ENCODE assay signal across 2 cellular contexts in the genomic region with DNA sequence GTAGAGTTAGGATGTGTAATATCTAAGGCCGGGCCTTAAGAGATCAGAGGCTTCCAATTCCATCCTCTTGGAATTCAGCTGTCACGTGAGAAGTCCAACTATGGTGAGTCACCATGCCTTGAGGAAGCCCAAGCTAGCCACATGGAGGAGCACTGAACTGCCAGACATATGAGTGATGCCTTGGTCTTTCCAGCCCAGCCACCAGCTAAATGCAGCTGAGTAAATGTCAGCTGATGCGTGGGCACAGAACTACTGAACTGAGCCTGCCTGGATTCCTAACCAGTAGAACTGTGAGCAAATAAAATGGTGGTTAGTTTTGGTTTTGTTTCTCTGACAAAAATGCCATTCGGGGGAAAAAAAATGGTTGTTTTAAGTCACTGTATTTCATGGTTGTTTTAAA.
TF ChIP-seq lines count a peak whose summit lies in the region.

No MANE protein-coding gene starts in this region.

TF ChIP-seq in HCT116, 20 proteins besides CTCF, POLR2A, EP300 and RAD21 (continued from another document):
- TF ChIP-seq, protein P1, sequence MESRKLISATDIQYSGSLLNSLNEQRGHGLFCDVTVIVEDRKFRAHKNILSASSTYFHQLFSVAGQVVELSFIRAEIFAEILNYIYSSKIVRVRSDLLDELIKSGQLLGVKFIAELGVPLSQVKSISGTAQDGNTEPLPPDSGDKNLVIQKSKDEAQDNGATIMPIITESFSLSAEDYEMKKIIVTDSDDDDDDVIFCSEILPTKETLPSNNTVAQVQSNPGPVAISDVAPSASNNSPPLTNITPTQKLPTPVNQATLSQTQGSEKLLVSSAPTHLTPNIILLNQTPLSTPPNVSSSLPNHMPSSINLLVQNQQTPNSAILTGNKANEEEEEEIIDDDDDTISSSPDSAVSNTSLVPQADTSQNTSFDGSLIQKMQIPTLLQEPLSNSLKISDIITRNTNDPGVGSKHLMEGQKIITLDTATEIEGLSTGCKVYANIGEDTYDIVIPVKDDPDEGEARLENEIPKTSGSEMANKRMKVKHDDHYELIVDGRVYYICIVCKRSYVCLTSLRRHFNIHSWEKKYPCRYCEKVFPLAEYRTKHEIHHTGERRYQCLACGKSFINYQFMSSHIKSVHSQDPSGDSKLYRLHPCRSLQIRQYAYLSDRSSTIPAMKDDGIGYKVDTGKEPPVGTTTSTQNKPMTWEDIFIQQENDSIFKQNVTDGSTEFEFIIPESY (IDR thresholded peaks at IDR 0.05; ENCODE audit: extremely low read depth, insufficient replicate concordance, low read length) = no peak
- no peak; the same call in 1 of the 2 replicates for TF ChIP-seq POLR2AphosphoS5 (IDR thresholded peaks at IDR 0.05; ENCODE audit: low read depth, low read length)
- TF ChIP-seq, protein P2, sequence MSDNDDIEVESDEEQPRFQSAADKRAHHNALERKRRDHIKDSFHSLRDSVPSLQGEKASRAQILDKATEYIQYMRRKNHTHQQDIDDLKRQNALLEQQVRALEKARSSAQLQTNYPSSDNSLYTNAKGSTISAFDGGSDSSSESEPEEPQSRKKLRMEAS (IDR thresholded peaks at IDR 0.05) = peak; percentile 89
- peak; percentile 86 for TF ChIP-seq EGR1 (IDR thresholded peaks at IDR 0.05; ENCODE audit: low read depth)
- TF ChIP-seq CBX3 (IDR thresholded peaks at IDR 0.05; ENCODE audit: low read depth) = peak; percentile 92
- TF ChIP-seq SIN3A (IDR thresholded peaks at IDR 0.05; ENCODE audit: low read depth) = peak; percentile 62
- TF ChIP-seq FOSL1 (IDR thresholded peaks at IDR 0.05; ENCODE audit: low read depth) = peak; percentile 73
- TF ChIP-seq SP1 (IDR thresholded peaks at IDR 0.05; ENCODE audit: low read depth) = peak; percentile 45
- TF ChIP-seq JUND (IDR thresholded peaks at IDR 0.05) = peak; percentile 79

TF ChIP-seq in SK-N-SH, 30 proteins besides CTCF, POLR2A, EP300 and RAD21 (continued from another document):
- TF ChIP-seq, protein P3, sequence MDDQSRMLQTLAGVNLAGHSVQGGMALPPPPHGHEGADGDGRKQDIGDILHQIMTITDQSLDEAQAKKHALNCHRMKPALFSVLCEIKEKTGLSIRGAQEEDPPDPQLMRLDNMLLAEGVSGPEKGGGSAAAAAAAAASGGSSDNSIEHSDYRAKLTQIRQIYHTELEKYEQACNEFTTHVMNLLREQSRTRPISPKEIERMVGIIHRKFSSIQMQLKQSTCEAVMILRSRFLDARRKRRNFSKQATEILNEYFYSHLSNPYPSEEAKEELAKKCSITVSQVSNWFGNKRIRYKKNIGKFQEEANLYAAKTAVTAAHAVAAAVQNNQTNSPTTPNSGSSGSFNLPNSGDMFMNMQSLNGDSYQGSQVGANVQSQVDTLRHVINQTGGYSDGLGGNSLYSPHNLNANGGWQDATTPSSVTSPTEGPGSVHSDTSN (IDR thresholded peaks at IDR 0.05) = peak; percentile 95
- TF ChIP-seq EZH2phosphoT487 (IDR thresholded peaks at IDR 0.05; ENCODE audit: borderline replicate concordance, low read depth) = no peak
- no peak for TF ChIP-seq CHD2 (IDR thresholded peaks at IDR 0.05; ENCODE audit: low read length, partially characterized antibody)
- TF ChIP-seq TAF1 (IDR thresholded peaks at IDR 0.05; ENCODE audit: borderline replicate concordance, low read depth, low read length) = peak; percentile 33; the same call in 1 of the 2 replicates
- TF ChIP-seq RXRA (IDR thresholded peaks at IDR 0.05; ENCODE audit: borderline replicate concordance, low read depth) = 0 out of 2 replicates have a peak, but pooled peaks have one; percentile 26
- TF ChIP-seq NFIC (IDR thresholded peaks at IDR 0.05; ENCODE audit: borderline replicate concordance) = peak; percentile 53; the same call in 1 of the 2 replicates
- TF ChIP-seq GABPA (IDR thresholded peaks at IDR 0.05; ENCODE audit: low read depth) = no peak
- no peak for TF ChIP-seq FOXM1 (IDR thresholded peaks at IDR 0.05; ENCODE audit: low read depth)
- peak; percentile 59; the same call in 1 of the 2 replicates for TF ChIP-seq TEAD4 (IDR thresholded peaks at IDR 0.05; ENCODE audit: borderline replicate concordance, insufficient read depth)
- TF ChIP-seq RFX5 (IDR thresholded peaks at IDR 0.05; ENCODE audit: low read length) = no peak
- TF ChIP-seq GATA2 (CRISPR knock-in tag; IDR thresholded peaks at IDR 0.05) = no peak
- TF ChIP-seq, protein P4, sequence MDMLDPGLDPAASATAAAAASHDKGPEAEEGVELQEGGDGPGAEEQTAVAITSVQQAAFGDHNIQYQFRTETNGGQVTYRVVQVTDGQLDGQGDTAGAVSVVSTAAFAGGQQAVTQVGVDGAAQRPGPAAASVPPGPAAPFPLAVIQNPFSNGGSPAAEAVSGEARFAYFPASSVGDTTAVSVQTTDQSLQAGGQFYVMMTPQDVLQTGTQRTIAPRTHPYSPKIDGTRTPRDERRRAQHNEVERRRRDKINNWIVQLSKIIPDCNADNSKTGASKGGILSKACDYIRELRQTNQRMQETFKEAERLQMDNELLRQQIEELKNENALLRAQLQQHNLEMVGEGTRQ (IDR thresholded peaks at IDR 0.05; ENCODE audit: borderline replicate concordance, low read depth, low read length) = 0 out of 2 replicates have a peak, but pooled peaks have one; percentile 21
- no peak for TF ChIP-seq MXI1 (IDR thresholded peaks at IDR 0.05; ENCODE audit: low read depth, low read length)
- no peak for TF ChIP-seq MEF2A (IDR thresholded peaks at IDR 0.05; ENCODE audit: borderline replicate concordance, low read depth)
- TF ChIP-seq, protein P5, sequence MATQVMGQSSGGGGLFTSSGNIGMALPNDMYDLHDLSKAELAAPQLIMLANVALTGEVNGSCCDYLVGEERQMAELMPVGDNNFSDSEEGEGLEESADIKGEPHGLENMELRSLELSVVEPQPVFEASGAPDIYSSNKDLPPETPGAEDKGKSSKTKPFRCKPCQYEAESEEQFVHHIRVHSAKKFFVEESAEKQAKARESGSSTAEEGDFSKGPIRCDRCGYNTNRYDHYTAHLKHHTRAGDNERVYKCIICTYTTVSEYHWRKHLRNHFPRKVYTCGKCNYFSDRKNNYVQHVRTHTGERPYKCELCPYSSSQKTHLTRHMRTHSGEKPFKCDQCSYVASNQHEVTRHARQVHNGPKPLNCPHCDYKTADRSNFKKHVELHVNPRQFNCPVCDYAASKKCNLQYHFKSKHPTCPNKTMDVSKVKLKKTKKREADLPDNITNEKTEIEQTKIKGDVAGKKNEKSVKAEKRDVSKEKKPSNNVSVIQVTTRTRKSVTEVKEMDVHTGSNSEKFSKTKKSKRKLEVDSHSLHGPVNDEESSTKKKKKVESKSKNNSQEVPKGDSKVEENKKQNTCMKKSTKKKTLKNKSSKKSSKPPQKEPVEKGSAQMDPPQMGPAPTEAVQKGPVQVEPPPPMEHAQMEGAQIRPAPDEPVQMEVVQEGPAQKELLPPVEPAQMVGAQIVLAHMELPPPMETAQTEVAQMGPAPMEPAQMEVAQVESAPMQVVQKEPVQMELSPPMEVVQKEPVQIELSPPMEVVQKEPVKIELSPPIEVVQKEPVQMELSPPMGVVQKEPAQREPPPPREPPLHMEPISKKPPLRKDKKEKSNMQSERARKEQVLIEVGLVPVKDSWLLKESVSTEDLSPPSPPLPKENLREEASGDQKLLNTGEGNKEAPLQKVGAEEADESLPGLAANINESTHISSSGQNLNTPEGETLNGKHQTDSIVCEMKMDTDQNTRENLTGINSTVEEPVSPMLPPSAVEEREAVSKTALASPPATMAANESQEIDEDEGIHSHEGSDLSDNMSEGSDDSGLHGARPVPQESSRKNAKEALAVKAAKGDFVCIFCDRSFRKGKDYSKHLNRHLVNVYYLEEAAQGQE (IDR thresholded peaks at IDR 0.05; ENCODE audit: low read depth, low read length) = peak; percentile 28; the same call in 1 of the 2 replicates
- TF ChIP-seq, protein P1 (IDR thresholded peaks at IDR 0.05; ENCODE audit: borderline replicate concordance, low read depth) = no peak
- peak; percentile 21; the same call in 1 of the 2 replicates for TF ChIP-seq POLR2AphosphoS5 (IDR thresholded peaks at IDR 0.05; ENCODE audit: low read depth, low read length)
- peak; percentile 78; the same call in 1 of the 2 replicates for TF ChIP-seq JUND (IDR thresholded peaks at IDR 0.05)
- peak; percentile 85 for TF ChIP-seq TCF12 (IDR thresholded peaks at IDR 0.05)
- TF ChIP-seq SIN3A (IDR thresholded peaks at IDR 0.05; ENCODE audit: borderline replicate concordance, low read depth, low read length) = peak; percentile 61; the same call in 1 of the 2 replicates
- TF ChIP-seq ELF1 (IDR thresholded peaks at IDR 0.05) = no peak
- no peak for TF ChIP-seq SMC3 (IDR thresholded peaks at IDR 0.05; ENCODE audit: low read depth, low read length)
- TF ChIP-seq, protein P6, sequence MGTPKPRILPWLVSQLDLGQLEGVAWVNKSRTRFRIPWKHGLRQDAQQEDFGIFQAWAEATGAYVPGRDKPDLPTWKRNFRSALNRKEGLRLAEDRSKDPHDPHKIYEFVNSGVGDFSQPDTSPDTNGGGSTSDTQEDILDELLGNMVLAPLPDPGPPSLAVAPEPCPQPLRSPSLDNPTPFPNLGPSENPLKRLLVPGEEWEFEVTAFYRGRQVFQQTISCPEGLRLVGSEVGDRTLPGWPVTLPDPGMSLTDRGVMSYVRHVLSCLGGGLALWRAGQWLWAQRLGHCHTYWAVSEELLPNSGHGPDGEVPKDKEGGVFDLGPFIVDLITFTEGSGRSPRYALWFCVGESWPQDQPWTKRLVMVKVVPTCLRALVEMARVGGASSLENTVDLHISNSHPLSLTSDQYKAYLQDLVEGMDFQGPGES (IDR thresholded peaks at IDR 0.05; ENCODE audit: low read depth, low read length) = no peak
